ENCODE assay signal across 10 cellular contexts in the genomic region with DNA sequence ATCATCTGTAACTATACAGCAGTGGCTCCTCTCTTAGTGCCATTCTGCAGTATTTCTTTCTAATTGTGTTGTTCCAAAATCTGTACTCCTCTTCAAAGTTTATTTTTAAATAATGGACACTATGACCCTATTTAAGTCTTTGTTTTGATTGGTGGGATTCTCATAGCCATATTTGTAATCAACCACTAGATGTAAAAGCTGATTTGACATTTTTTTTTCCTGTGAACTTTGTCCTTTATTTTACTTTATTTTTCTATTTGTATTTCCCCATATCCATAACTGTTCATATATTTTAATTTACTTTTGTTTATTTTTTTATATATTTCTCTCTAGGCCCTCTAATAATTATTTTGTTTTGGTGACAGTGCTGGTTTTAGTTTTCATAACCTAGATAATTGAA.
"Had no signal": no experiment of that assay in that cellular context is flagged by ENCODE, and none has a peak within 500 bp of the region (broad histone marks: within the 10 kb centered on the region; RNA-seq: fewer than 3 reads in every experiment).

No MANE protein-coding gene starts in this region.

- H3K4me3 ChIP-seq: GM23248, HAP-1 had no signal

- H3K27ac ChIP-seq: GM23248, KMS-11 had no signal

- H3K4me1 ChIP-seq: HAP-1 had no signal

- H3K9me3 ChIP-seq: HAP-1 had no signal

- H2AFZ ChIP-seq: GM23248 had no signal

- ATAC-seq: HCT116 had no signal

- H3K9ac ChIP-seq: GM23248, KMS-11 had no signal

- FAIRE-seq: HTR-8/SVneo had no signal

- H3K4me2 ChIP-seq: KMS-11 had no signal

- H3K36me3 ChIP-seq: HAP-1 had no signal

- DNase-seq: GM23248, GOT3, H7, HFFc6, Karpas-422, KBM-7 had no signal
